In genomic region chr4:7034262-7035081, GRCh38 we compare ENCODE assay signal across 1 cellular context.
TF ChIP-seq lines count a peak whose summit lies in the region.

No MANE protein-coding gene starts in this region.

TF ChIP-seq in HepG2, 621 proteins besides CTCF, POLR2A, EP300 and RAD21 (continued from another document and continues in another):
- TF ChIP-seq ZNF646 (CRISPR knock-in tag; IDR thresholded peaks at IDR 0.05) (no peak), SYNCRIP (IDR thresholded peaks at IDR 0.05; ENCODE audit: insufficient read depth, low read depth, low read length) (no peak), KDM3A (CRISPR knock-in tag; IDR thresholded peaks at IDR 0.05; ENCODE audit: low read depth) (0 out of 2 replicates have a peak, but pooled peaks have one; percentile 45), ZBTB46 (CRISPR knock-in tag; IDR thresholded peaks at IDR 0.05; ENCODE audit: borderline replicate concordance) (no peak), DMAP1 (CRISPR knock-in tag; IDR thresholded peaks at IDR 0.05) (peak; percentile 60; the same call in 1 of the 2 replicates), HNF1A (IDR thresholded peaks at IDR 0.05; ENCODE audit: low read depth) (no peak), HNF1A (CRISPR knock-in tag; IDR thresholded peaks at IDR 0.05; ENCODE audit: borderline replicate concordance) (peak; percentile 64), ZBTB7B (CRISPR knock-in tag; IDR thresholded peaks at IDR 0.05) (peak; percentile 82), WIZ (CRISPR knock-in tag; IDR thresholded peaks at IDR 0.05) (no peak), ZNF883 (CRISPR knock-in tag; IDR thresholded peaks at IDR 0.05; ENCODE audit: not compliant biosample characterization) (peak; percentile 82), ZNF547 (CRISPR knock-in tag; IDR thresholded peaks at IDR 0.05) (peak; percentile 78; the same call in 1 of the 2 replicates), RFXAP (CRISPR knock-in tag; IDR thresholded peaks at IDR 0.05; ENCODE audit: borderline replicate concordance) (peak; percentile 61; the same call in 1 of the 2 replicates), NFYB (CRISPR knock-in tag; IDR thresholded peaks at IDR 0.05) (peak; percentile 26; the same call in 1 of the 2 replicates), ZNF605 (CRISPR knock-in tag; IDR thresholded peaks at IDR 0.05) (peak; percentile 98), JUN (CRISPR knock-in tag; IDR thresholded peaks at IDR 0.05) (peak; percentile 91), ZFAT (CRISPR knock-in tag; conservative IDR thresholded peaks at IDR 0.05) (no peak), ZBTB3 (CRISPR knock-in tag; IDR thresholded peaks at IDR 0.05; ENCODE audit: borderline replicate concordance, low read depth) (peak; percentile 97), GZF1 (CRISPR knock-in tag; IDR thresholded peaks at IDR 0.05) (no peak), NFE2 (CRISPR knock-in tag; IDR thresholded peaks at IDR 0.05) (peak; percentile 17; the same call in 1 of the 2 replicates), KAT7 (CRISPR knock-in tag; IDR thresholded peaks at IDR 0.05; ENCODE audit: borderline replicate concordance) (no peak), ARNT (IDR thresholded peaks at IDR 0.05) (no peak), DPF2 (CRISPR knock-in tag; IDR thresholded peaks at IDR 0.05; ENCODE audit: borderline replicate concordance, low read depth) (peak; percentile 57; the same call in 1 of the 2 replicates), MTA3 (CRISPR knock-in tag; IDR thresholded peaks at IDR 0.05) (no peak), KDM5B (CRISPR knock-in tag; IDR thresholded peaks at IDR 0.05; ENCODE audit: borderline replicate concordance) (peak; percentile 96), ZIK1 (CRISPR knock-in tag; IDR thresholded peaks at IDR 0.05; ENCODE audit: borderline replicate concordance, low read depth) (0 out of 2 replicates have a peak, but pooled peaks have one; percentile 50), ZNF614 (CRISPR knock-in tag; IDR thresholded peaks at IDR 0.05; ENCODE audit: borderline replicate concordance) (peak; percentile 32; the same call in 1 of the 2 replicates), ZFX (CRISPR knock-in tag; IDR thresholded peaks at IDR 0.05; ENCODE audit: low read depth) (peak; percentile 82), CERS6 (CRISPR knock-in tag; IDR thresholded peaks at IDR 0.05) (no peak), ZNF75D (CRISPR knock-in tag; IDR thresholded peaks at IDR 0.05; ENCODE audit: borderline replicate concordance) (no peak), HMG20A (CRISPR knock-in tag; IDR thresholded peaks at IDR 0.05; ENCODE audit: borderline replicate concordance) (peak; percentile 56; the same call in 1 of the 2 replicates), FOXP1 (IDR thresholded peaks at IDR 0.05) (no peak), FOXP1 (CRISPR knock-in tag; IDR thresholded peaks at IDR 0.05) (peak; percentile 34; the same call in 1 of the 2 replicates), NFYC (CRISPR knock-in tag; IDR thresholded peaks at IDR 0.05) (no peak), MAFF (IDR thresholded peaks at IDR 0.05; ENCODE audit: low read depth, low read length) (no peak)
- TF ChIP-seq, protein P1, sequence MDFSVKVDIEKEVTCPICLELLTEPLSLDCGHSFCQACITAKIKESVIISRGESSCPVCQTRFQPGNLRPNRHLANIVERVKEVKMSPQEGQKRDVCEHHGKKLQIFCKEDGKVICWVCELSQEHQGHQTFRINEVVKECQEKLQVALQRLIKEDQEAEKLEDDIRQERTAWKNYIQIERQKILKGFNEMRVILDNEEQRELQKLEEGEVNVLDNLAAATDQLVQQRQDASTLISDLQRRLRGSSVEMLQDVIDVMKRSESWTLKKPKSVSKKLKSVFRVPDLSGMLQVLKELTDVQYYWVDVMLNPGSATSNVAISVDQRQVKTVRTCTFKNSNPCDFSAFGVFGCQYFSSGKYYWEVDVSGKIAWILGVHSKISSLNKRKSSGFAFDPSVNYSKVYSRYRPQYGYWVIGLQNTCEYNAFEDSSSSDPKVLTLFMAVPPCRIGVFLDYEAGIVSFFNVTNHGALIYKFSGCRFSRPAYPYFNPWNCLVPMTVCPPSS (IDR thresholded peaks at IDR 0.05) = no peak
- TF ChIP-seq, protein P2, sequence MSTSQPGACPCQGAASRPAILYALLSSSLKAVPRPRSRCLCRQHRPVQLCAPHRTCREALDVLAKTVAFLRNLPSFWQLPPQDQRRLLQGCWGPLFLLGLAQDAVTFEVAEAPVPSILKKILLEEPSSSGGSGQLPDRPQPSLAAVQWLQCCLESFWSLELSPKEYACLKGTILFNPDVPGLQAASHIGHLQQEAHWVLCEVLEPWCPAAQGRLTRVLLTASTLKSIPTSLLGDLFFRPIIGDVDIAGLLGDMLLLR (CRISPR knock-in tag; IDR thresholded peaks at IDR 0.05) = peak; percentile 42; the same call in 1 of the 2 replicates
- TF ChIP-seq, protein P3, sequence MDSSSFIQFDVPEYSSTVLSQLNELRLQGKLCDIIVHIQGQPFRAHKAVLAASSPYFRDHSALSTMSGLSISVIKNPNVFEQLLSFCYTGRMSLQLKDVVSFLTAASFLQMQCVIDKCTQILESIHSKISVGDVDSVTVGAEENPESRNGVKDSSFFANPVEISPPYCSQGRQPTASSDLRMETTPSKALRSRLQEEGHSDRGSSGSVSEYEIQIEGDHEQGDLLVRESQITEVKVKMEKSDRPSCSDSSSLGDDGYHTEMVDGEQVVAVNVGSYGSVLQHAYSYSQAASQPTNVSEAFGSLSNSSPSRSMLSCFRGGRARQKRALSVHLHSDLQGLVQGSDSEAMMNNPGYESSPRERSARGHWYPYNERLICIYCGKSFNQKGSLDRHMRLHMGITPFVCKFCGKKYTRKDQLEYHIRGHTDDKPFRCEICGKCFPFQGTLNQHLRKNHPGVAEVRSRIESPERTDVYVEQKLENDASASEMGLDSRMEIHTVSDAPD (CRISPR knock-in tag; IDR thresholded peaks at IDR 0.05) = peak; percentile 57; the same call in 1 of the 2 replicates
- TF ChIP-seq, protein P4, sequence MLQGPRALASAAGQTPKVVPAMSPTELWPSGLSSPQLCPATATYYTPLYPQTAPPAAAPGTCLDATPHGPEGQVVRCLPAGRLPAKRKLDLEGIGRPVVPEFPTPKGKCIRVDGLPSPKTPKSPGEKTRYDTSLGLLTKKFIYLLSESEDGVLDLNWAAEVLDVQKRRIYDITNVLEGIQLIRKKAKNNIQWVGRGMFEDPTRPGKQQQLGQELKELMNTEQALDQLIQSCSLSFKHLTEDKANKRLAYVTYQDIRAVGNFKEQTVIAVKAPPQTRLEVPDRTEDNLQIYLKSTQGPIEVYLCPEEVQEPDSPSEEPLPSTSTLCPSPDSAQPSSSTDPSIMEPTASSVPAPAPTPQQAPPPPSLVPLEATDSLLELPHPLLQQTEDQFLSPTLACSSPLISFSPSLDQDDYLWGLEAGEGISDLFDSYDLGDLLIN (CRISPR knock-in tag; IDR thresholded peaks at IDR 0.05; ENCODE audit: borderline replicate concordance) = no peak
- TF ChIP-seq, protein P5, sequence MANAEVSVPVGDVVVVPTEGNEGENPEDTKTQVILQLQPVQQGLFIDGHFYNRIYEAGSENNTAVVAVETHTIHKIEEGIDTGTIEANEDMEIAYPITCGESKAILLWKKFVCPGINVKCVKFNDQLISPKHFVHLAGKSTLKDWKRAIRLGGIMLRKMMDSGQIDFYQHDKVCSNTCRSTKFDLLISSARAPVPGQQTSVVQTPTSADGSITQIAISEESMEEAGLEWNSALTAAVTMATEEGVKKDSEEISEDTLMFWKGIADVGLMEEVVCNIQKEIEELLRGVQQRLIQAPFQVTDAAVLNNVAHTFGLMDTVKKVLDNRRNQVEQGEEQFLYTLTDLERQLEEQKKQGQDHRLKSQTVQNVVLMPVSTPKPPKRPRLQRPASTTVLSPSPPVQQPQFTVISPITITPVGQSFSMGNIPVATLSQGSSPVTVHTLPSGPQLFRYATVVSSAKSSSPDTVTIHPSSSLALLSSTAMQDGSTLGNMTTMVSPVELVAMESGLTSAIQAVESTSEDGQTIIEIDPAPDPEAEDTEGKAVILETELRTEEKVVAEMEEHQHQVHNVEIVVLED (CRISPR knock-in tag; IDR thresholded peaks at IDR 0.05; ENCODE audit: borderline replicate concordance) = 0 out of 2 replicates have a peak, but pooled peaks have one; percentile 40
- TF ChIP-seq, protein P6, sequence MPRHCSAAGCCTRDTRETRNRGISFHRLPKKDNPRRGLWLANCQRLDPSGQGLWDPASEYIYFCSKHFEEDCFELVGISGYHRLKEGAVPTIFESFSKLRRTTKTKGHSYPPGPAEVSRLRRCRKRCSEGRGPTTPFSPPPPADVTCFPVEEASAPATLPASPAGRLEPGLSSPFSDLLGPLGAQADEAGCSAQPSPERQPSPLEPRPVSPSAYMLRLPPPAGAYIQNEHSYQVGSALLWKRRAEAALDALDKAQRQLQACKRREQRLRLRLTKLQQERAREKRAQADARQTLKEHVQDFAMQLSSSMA (CRISPR knock-in tag; IDR thresholded peaks at IDR 0.05) = peak; percentile 72; the same call in 1 of the 2 replicates
